ENCODE assay signal across 8 cellular contexts in the genomic region with DNA sequence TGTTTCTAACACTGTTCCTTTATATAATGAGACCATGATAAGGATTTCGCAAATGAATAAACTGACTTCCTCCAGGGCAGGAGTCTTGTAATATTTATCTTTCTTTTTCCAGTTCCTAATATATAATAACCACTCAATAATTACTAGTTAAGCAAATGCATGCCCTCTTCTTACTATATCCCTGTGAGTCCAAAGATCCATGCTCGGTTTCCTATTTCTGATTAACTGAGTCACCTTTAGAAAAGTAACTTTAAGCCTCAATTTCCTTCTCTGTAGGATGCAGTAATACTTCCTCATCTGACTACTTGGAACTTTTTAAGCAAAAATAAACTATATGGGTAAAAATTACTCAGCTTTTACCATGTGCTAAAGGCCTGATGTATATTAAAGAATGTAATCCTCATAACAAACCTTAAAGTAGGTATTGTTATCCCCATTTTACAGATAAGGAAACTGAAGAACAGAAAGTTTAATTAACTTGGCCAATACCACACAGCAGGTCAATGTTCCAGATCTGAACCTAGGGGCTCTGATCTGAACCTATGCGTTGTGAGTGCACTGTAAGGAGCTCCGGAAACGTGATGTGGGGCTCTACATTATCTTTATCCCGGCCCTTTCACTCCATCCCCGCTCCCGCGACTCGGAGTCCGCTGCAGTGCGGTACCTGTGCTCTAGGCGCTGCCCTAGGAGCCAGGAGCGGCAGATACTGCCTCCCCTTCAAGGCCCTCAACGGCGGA. TPM values are rescaled to one million over a fixed set of nuclear protein-coding genes. Genes with fewer than 3 reads are reported as not detected.
DNase-seq lines count a peak whose midpoint lies in the region; ATAC-seq and TF ChIP-seq lines count a peak whose summit lies in the region.

No MANE protein-coding gene starts in this region.

- peaks cover 32% of the 10 kb centered on the region for H3K4me1 Mint-ChIP-seq in activated CD4-positive, alpha-beta T cell treated with anti-CD3 and anti-CD28 coated beads for 36 hours
- H3K4me1 Mint-ChIP-seq in natural killer cell treated with Interleukin-12 subunit alpha and Interleukin-12 subunit beta and Interleukin-15 and Interleukin-18, amount 100 ng/mL, for 72 hours (ENCODE audit: low read depth in 2 of 2) = peaks cover 13 to 23% of the 10 kb centered on the region in 2 donors

- H3K27me3 ChIP-seq in colonic mucosa = no peaks in the 10 kb centered on the region

- no peak for TF ChIP-seq CTCF in LNCaP clone FGC (IDR thresholded peaks at IDR 0.05; ENCODE audit: control insufficient read depth, extremely low read depth, insufficient read depth)
- TF ChIP-seq CTCF in colonic mucosa (IDR thresholded peaks at IDR 0.05) = no peak

- H3K9me3 ChIP-seq in colonic mucosa = no peaks in the 10 kb centered on the region

- CTCF ChIA-PET in activated CD4-positive, alpha-beta T cell treated with anti-CD3 and anti-CD28 coated beads for 36 hours (lab: Charles Lee) = interaction anchor here (0.6 to 2.5 kb wide), 9 partner anchors 9 to 565 kb away, joined by 3 to 16 read pairs (median 3); no protein-coding TSS in a partner anchor

- H3K9ac ChIP-seq in colonic mucosa (ENCODE audit: low read depth in 2 of 2, low read length in 2 of 2) = peak overlapping the region; percentile 59 to 99

- intact Hi-C loops in activated CD4-positive, alpha-beta T cell treated with anti-CD3 and anti-CD28 coated beads for 36 hours (cut with DNase I, micrococcal nuclease) = loop anchor here (1.0 to 5.0 kb wide), 14 partner anchors 11 to 1596 kb away; a partner anchor contains a TSS
- intact Hi-C loops in colonic mucosa (cut with DNase I) = no loop called here

- H3K36me3 ChIP-seq in colonic mucosa = no peaks in the 10 kb centered on the region

- H3K36me3 Mint-ChIP-seq in activated CD4-positive, alpha-beta T cell treated with anti-CD3 and anti-CD28 coated beads for 36 hours (ENCODE audit: low read depth) = peaks cover 47% of the 10 kb centered on the region
- peaks cover 12% of the 10 kb centered on the region for H3K36me3 Mint-ChIP-seq in natural killer cell treated with Interleukin-12 subunit alpha and Interleukin-12 subunit beta and Interleukin-15 and Interleukin-18, amount 100 ng/mL, for 72 hours

- H3K27ac ChIP-seq in colonic mucosa = peak overlapping the region; percentile 95

- POLR2A ChIA-PET in activated CD4-positive, alpha-beta T cell treated with anti-CD3 and anti-CD28 coated beads for 36 hours (lab: Charles Lee) = interaction anchor here (1.2 to 2.3 kb wide), 4 partner anchors 72 to 1597 kb away, joined by 3 to 15 read pairs (median 5); a partner anchor contains a TSS

- H3K9me3 Mint-ChIP-seq in activated CD4-positive, alpha-beta T cell treated with anti-CD3 and anti-CD28 coated beads for 36 hours (ENCODE audit: low read depth) = no peaks in the 10 kb centered on the region
- no peaks in the 10 kb centered on the region for H3K9me3 Mint-ChIP-seq in natural killer cell treated with Interleukin-12 subunit alpha and Interleukin-12 subunit beta and Interleukin-15 and Interleukin-18, amount 100 ng/mL, for 72 hours

- no peaks in the 10 kb centered on the region for H3K4me1 ChIP-seq in colonic mucosa

- no peak for DNase-seq in activated CD4-positive, alpha-beta T cell treated with anti-CD3 and anti-CD28 coated beads for 36 hours
- no peak for DNase-seq in activated CD4-positive, alpha-beta T cell treated with anti-CD3 and anti-CD28 coated beads, Interleukin-2, amount 50 U/mL, for 1 hour
- no peak for DNase-seq in LNCaP clone FGC (ENCODE audit: low read depth)
- no peak for DNase-seq in colonic mucosa
- no peak for DNase-seq in natural killer cell treated with Interleukin-12 subunit alpha and Interleukin-12 subunit beta and Interleukin-15 and Interleukin-18, amount 100 ng/mL, for 72 hours (ENCODE audit: low spot score)
- no peak for DNase-seq in NCI-H2081 (lab: John Stamatoyannopoulos, UW)
- DNase-seq in iPS-NIHi11 (ENCODE audit: low spot score) = no peak
- DNase-seq in SIG-M5 treated with dmso at 0.1 percent for 504 hours (lab: John Stamatoyannopoulos, UW; ENCODE audit: unreplicated experiment) = no peak

- peak overlapping the region; percentile 93 for H3K4me3 Mint-ChIP-seq in activated CD4-positive, alpha-beta T cell treated with anti-CD3 and anti-CD28 coated beads for 36 hours
- peak overlapping the region; percentile 99 for H3K4me3 Mint-ChIP-seq in natural killer cell treated with Interleukin-12 subunit alpha and Interleukin-12 subunit beta and Interleukin-15 and Interleukin-18, amount 100 ng/mL, for 72 hours

- peak overlapping the region; percentile 98 for H3K27ac Mint-ChIP-seq in activated CD4-positive, alpha-beta T cell treated with anti-CD3 and anti-CD28 coated beads for 36 hours
- peak overlapping the region; percentile 97 to 100 for H3K27ac Mint-ChIP-seq in natural killer cell treated with Interleukin-12 subunit alpha and Interleukin-12 subunit beta and Interleukin-15 and Interleukin-18, amount 100 ng/mL, for 72 hours

- no peak for ATAC-seq in activated CD4-positive, alpha-beta T cell treated with anti-CD3 and anti-CD28 coated beads for 36 hours
- ATAC-seq in natural killer cell treated with Interleukin-12 subunit alpha and Interleukin-12 subunit beta and Interleukin-15 and Interleukin-18, amount 100 ng/mL, for 72 hours = no peak

- no peaks in the 10 kb centered on the region for H3K27me3 Mint-ChIP-seq in activated CD4-positive, alpha-beta T cell treated with anti-CD3 and anti-CD28 coated beads for 36 hours
- H3K27me3 Mint-ChIP-seq in natural killer cell treated with Interleukin-12 subunit alpha and Interleukin-12 subunit beta and Interleukin-15 and Interleukin-18, amount 100 ng/mL, for 72 hours = no peaks in the 10 kb centered on the region

- H3K4me3 ChIP-seq in LNCaP clone FGC (ENCODE audit: low read depth, low read length) (peak overlapping the region; percentile 81), colonic mucosa (peak overlapping the region; percentile 72)

RNA-seq across cellular contexts. Expression of a gene that starts 0.5 kb away (rescaled TPM):
- total RNA-seq in activated CD4-positive, alpha-beta T cell treated with anti-CD3 and anti-CD28 coated beads for 36 hours = 10 to 100 TPM; 28.1 to 35.5 TPM
- 10 to 100 TPM; 48.1 to 50.1 TPM for total RNA-seq in colonic mucosa
- 10 to 100 TPM; 26.1 to 31.9 TPM for total RNA-seq in natural killer cell treated with Interleukin-12 subunit alpha and Interleukin-12 subunit beta and Interleukin-15 and Interleukin-18, amount 100 ng/mL, for 72 hours

RNA-seq across cellular contexts. Expression of a gene that starts 0.6 kb away (rescaled TPM):
- 10 to 100 TPM; 24.6 to 35.8 TPM for total RNA-seq in activated CD4-positive, alpha-beta T cell treated with anti-CD3 and anti-CD28 coated beads for 36 hours
- 10 to 100 TPM; 11.2 to 15.6 TPM for total RNA-seq in colonic mucosa
- 10 to 100 TPM; 25.0 to 29.5 TPM for total RNA-seq in natural killer cell treated with Interleukin-12 subunit alpha and Interleukin-12 subunit beta and Interleukin-15 and Interleukin-18, amount 100 ng/mL, for 72 hours

RNA-seq across cellular contexts. Expression of a gene that starts 51.0 kb away (rescaled TPM):
- total RNA-seq in activated CD4-positive, alpha-beta T cell treated with anti-CD3 and anti-CD28 coated beads for 36 hours = 1 to 10 TPM in 1 of 2 experiments, under 1 TPM in 1; 0.62 to 1.6 TPM
- under 1 TPM; 0.45 to 0.72 TPM for total RNA-seq in colonic mucosa
- 1 to 10 TPM; 1.5 to 3.4 TPM for total RNA-seq in natural killer cell treated with Interleukin-12 subunit alpha and Interleukin-12 subunit beta and Interleukin-15 and Interleukin-18, amount 100 ng/mL, for 72 hours
